ENCODE assay signal across 16 cellular contexts in the genomic region with DNA sequence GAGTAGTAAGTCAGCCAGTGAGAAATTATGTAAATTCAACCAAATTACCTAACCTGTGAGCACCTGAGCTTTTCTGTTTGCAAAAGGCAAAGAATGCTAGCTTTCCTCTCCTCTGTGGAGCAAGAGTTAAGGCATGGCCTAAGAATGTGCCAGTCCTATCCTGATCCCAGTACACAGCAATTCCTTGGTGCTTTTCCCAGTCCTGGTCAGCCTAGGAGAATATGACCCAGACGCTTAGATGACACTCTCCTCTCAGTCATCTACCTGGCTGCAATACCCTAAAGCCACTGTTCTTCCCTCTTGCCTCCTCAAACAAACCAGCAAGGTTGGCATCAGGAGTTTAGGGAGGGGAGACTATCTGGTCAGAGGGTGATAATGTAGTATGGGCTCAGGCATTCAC. TPM values are rescaled to one million over a fixed set of nuclear protein-coding genes. Genes with fewer than 3 reads are reported as not detected.
DNase-seq lines count a peak whose midpoint lies in the region; ATAC-seq, FAIRE-seq and TF ChIP-seq lines count a peak whose summit lies in the region.
"Had no signal": no experiment of that assay in that cellular context is flagged by ENCODE, and none has a peak within 500 bp of the region (broad histone marks: within the 10 kb centered on the region; RNA-seq: fewer than 3 reads in every experiment).

No MANE protein-coding gene starts in this region.

- H3K27ac Mint-ChIP-seq in MCF 10A (ENCODE audit: low read depth, unreplicated experiment), result no peak overlapping the region
- H3K27ac Mint-ChIP-seq: activated CD4-positive, alpha-beta memory T cell treated with anti-CD3 and anti-CD28 coated beads, Interleukin-2, amount 10 ng/mL, durations not matched to agents 7 days and 5 days had no signal

- H3K4me3 ChIP-seq in breast epithelium (peak overlapping the region in 1 of 3 donors; percentile 17), esophagus muscularis mucosa (peak overlapping the region in 1 of 4 donors; percentile 91), mesendoderm (ENCODE audit: low read length) (no peak overlapping the region), upper lobe of left lung (peak overlapping the region in 1 of 4 donors; percentile 90)
- H3K4me3 ChIP-seq: testis had no signal

- no peak overlapping the region for H3K4ac ChIP-seq in mesendoderm (ENCODE audit: low read depth, low read length)

- H4K8ac ChIP-seq in mesendoderm (ENCODE audit: low read depth, low read length), result no peak overlapping the region

- intact Hi-C loops in breast epithelium (cut with DNase I; ENCODE audit: low total_unique reads) (no loop called here), MCF 10A (cut with micrococcal nuclease) (no loop called here), esophagus muscularis mucosa (cut with DNase I) (loop anchor here (5.0 kb wide), 1 partner anchor 39 kb away; no protein-coding TSS in a partner anchor)

- H3K27ac ChIP-seq in breast epithelium, result peak overlapping the region; percentile 36 to 92
- H3K27ac ChIP-seq in esophagus muscularis mucosa (replicated peaks in 1 of 4), result peak overlapping the region in 3 of 4 donors; percentile 16 to 77 (median 30)
- H3K27ac ChIP-seq in mesendoderm (ENCODE audit: low read depth, low read length), result no peak overlapping the region
- peak overlapping the region; percentile 35 to 98 (median 94) for H3K27ac ChIP-seq in upper lobe of left lung
- H3K27ac ChIP-seq: 22Rv1, testis had no signal

- no peak overlapping the region for H2BK15ac ChIP-seq in mesendoderm (replicated peaks; ENCODE audit: low read depth)

- no peaks in the 10 kb centered on the region for H3K27me3 ChIP-seq in breast epithelium
- H3K27me3 ChIP-seq in esophagus muscularis mucosa, result peaks cover 0 to 28% (median 8%) of the 10 kb centered on the region in 4 donors
- H3K27me3 ChIP-seq in mesendoderm (ENCODE audit: insufficient read depth, low read length, poor library complexity), result no peaks in the 10 kb centered on the region
- H3K27me3 ChIP-seq in upper lobe of left lung, result no peaks in the 10 kb centered on the region
- H3K27me3 ChIP-seq: testis had no signal

- TF ChIP-seq POLR2A in breast epithelium (IDR thresholded peaks at IDR 0.05) (no peak), esophagus muscularis mucosa (IDR thresholded peaks at IDR 0.05; ENCODE audit: low read depth) (no peak), upper lobe of left lung (IDR thresholded peaks at IDR 0.05) (no peak)

- H3K36me3 ChIP-seq in breast epithelium, result no peaks in the 10 kb centered on the region
- no peaks in the 10 kb centered on the region for H3K36me3 ChIP-seq in esophagus muscularis mucosa
- H3K36me3 ChIP-seq in mesendoderm (ENCODE audit: control insufficient read depth, insufficient read depth, low read length), result no peaks in the 10 kb centered on the region
- peaks cover 0 to 4% (median 0%) of the 10 kb centered on the region in 4 donors for H3K36me3 ChIP-seq in upper lobe of left lung

- no TSS peak for BruUV-seq in MCF 10A (replicated peaks; lab: Mats Ljungman, UMichigan)

- peaks cover 22% of the 10 kb centered on the region for H3K4me1 Mint-ChIP-seq in MCF 10A (ENCODE audit: insufficient read depth, unreplicated experiment)

- H3K27me3 Mint-ChIP-seq in MCF 10A (ENCODE audit: insufficient read depth, unreplicated experiment), result no peaks in the 10 kb centered on the region

- CTCF ChIA-PET in MCF 10A (lab: Yijun Ruan, JAX), result interaction anchor here (0.5 to 2.4 kb wide), 7 partner anchors 13 to 88 kb away, joined by 3 to 14 read pairs (median 3); no protein-coding TSS in a partner anchor

- no peak overlapping the region for H3K18ac ChIP-seq in mesendoderm (ENCODE audit: low read length)

- no peak for ATAC-seq in upper lobe of left lung (ENCODE audit: low FRiP score in 2 of 2)
- ATAC-seq in HG03521 (IDR thresholded peaks at IDR 0.05; ENCODE audit: unreplicated experiment), result no peak

- H3K4me3 Mint-ChIP-seq in MCF 10A (ENCODE audit: unreplicated experiment), result no peak overlapping the region
- H3K4me3 Mint-ChIP-seq: activated CD4-positive, alpha-beta memory T cell treated with anti-CD3 and anti-CD28 coated beads, Interleukin-2, amount 10 ng/mL, durations not matched to agents 7 days and 5 days had no signal

- H2BK120ac ChIP-seq in mesendoderm (ENCODE audit: low read depth, low read length), result no peak overlapping the region

- TF ChIP-seq EP300 in esophagus muscularis mucosa (IDR thresholded peaks at IDR 0.05) (no peak), upper lobe of left lung (IDR thresholded peaks at IDR 0.05) (no peak)

- H3K79me2 ChIP-seq in mesendoderm (ENCODE audit: control insufficient read depth, insufficient read depth, low read length), result peaks cover 53% of the 10 kb centered on the region

- no peak overlapping the region for H3K23ac ChIP-seq in mesendoderm (ENCODE audit: low read length)

- no peaks in the 10 kb centered on the region for H3K9me3 Mint-ChIP-seq in MCF 10A (ENCODE audit: unreplicated experiment)
- H3K9me3 Mint-ChIP-seq: activated CD4-positive, alpha-beta memory T cell treated with anti-CD3 and anti-CD28 coated beads, Interleukin-2, amount 10 ng/mL, durations not matched to agents 7 days and 5 days had no signal

- TF ChIP-seq CTCF in breast epithelium (IDR thresholded peaks at IDR 0.05) (no peak), MCF 10A (IDR thresholded peaks at IDR 0.05; ENCODE audit: unreplicated experiment) (no peak), esophagus muscularis mucosa (IDR thresholded peaks at IDR 0.05) (no peak), upper lobe of left lung (IDR thresholded peaks at IDR 0.05) (no peak)

- H3K9me3 ChIP-seq in breast epithelium (no peaks in the 10 kb centered on the region), esophagus muscularis mucosa (no peaks in the 10 kb centered on the region), upper lobe of left lung (no peaks in the 10 kb centered on the region)
- H3K9me3 ChIP-seq: testis had no signal

- 8% methylated on average over 1 of the region's 1 CpG for whole genome bisulfite sequencing in esophagus muscularis mucosa
- WGBS in mesendoderm (ENCODE audit: extremely low coverage, insufficient coverage, low lambda C conversion rate), result no CpG with 5 or more reads among the region's 1 CpG
- 0 to 55% methylated on average over 1 of the region's 1 CpG for WGBS in upper lobe of left lung, 2 donors

- POLR2A ChIA-PET in MCF 10A (lab: Yijun Ruan, JAX), result interaction anchor here (0.6 to 0.9 kb wide), 2 partner anchors 33 to 39 kb away, joined by 3 to 4 read pairs; no protein-coding TSS in a partner anchor

- H3K56ac ChIP-seq in mesendoderm (ENCODE audit: low read length), result peak overlapping the region; percentile 58

- FAIRE-seq in urothelium cell line (lab: Jason Lieb, UNC), result no peak
- FAIRE-seq: TTC549 had no signal

- no peak overlapping the region for H4K5ac ChIP-seq in mesendoderm (ENCODE audit: low read length)

- H3K79me1 ChIP-seq in mesendoderm (ENCODE audit: low read length), result peaks cover 21% of the 10 kb centered on the region

- no peak overlapping the region for H3K4me2 ChIP-seq in mesendoderm (ENCODE audit: low read length)

- H2AK5ac ChIP-seq in mesendoderm (ENCODE audit: low read length), result no peak overlapping the region

- DNase-seq in breast epithelium (ENCODE audit: low spot score in 2 of 2) (no peak), MCF 10A (ENCODE audit: unreplicated experiment) (no peak), esophagus muscularis mucosa (ENCODE audit: extremely low spot score) (no peak), mesendoderm (no peak), upper lobe of left lung (no peak), NCI-H1930 (lab: John Stamatoyannopoulos, UW) (no peak), urothelium cell line (ENCODE audit: low spot score) (no peak)
- DNase-seq: activated CD4-positive, alpha-beta memory T cell treated with anti-CD3 and anti-CD28 coated beads, Interleukin-2, amount 10 ng/mL, durations not matched to agents 7 days and 5 days; cortex of kidney; midbrain; NCI-H2171 treated with DMSO at 0.1 percent for 48 hours; nucleus accumbens; testis had no signal

- peaks cover 0 to 8% of the 10 kb centered on the region in 2 donors for H3K4me1 ChIP-seq in breast epithelium
- H3K4me1 ChIP-seq in esophagus muscularis mucosa, result peaks cover 20 to 46% (median 28%) of the 10 kb centered on the region in 4 donors
- peaks cover 9% of the 10 kb centered on the region for H3K4me1 ChIP-seq in mesendoderm (ENCODE audit: control insufficient read depth, low read depth, low read length)
- H3K4me1 ChIP-seq in upper lobe of left lung, result peaks cover 34 to 49% (median 47%) of the 10 kb centered on the region in 4 donors
- H3K4me1 ChIP-seq: testis had no signal

- H2BK5ac ChIP-seq in mesendoderm (ENCODE audit: low read length), result no peak overlapping the region

- H3K36me3 Mint-ChIP-seq in MCF 10A (ENCODE audit: insufficient read depth, unreplicated experiment), result no peaks in the 10 kb centered on the region

- H3K9ac ChIP-seq in mesendoderm (ENCODE audit: low read length), result peak overlapping the region; percentile 35

RNA-seq across cellular contexts. Expression of a gene that starts 4.1 kb away (rescaled TPM):
- total RNA-seq in breast epithelium (100 to 1,000 TPM in 1 of 3 donors, 10 to 100 TPM in 2; 80.8 to 143 (median 87.7) TPM), MCF 10A (2022) (74.6 and 98.1 TPM in 2 replicates), esophagus muscularis mucosa (10 to 100 TPM; 40.7 to 86.8 (median 83.4) TPM), upper lobe of left lung (100 to 1,000 TPM in 5 of 6 donors, 10 to 100 TPM in 1; 78.6 to 239 (median 178) TPM)
- 212 TPM for polyA plus RNA-seq in mesendoderm (2013, experiment 1 of 2)
- polyA plus RNA-seq in mesendoderm (2013, experiment 2 of 2), result 220 TPM
